21 cellular contexts compared by ENCODE assay signal in the genomic region with DNA sequence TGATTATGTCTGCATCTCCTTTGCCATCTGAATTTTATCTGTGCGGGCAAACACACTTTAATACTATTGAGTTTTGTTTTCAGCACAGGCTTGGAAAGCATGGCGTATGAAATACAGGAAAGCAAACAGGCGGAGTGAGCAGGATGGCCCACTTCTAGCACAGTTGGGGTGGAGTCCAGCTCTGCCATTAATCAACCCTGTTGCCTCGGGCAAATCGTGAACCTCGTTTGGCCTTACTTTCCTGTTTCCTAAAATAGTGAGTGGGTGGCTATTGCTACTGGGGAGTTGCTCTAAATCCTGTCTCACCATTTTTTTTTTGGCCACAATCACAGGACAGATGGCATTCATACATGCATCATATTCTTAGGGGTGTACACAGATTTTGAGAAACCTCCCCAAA.
DNase-seq lines count a peak whose midpoint lies in the region; ATAC-seq lines count a peak whose summit lies in the region.
"Had no signal": no experiment of that assay in that cellular context is flagged by ENCODE, and none has a peak within 500 bp of the region (broad histone marks: within the 10 kb centered on the region; RNA-seq: fewer than 3 reads in every experiment).

No MANE protein-coding gene starts in this region.

- peaks cover 0 to 16% of the 10 kb centered on the region in 2 donors for H3K4me1 Mint-ChIP-seq in natural killer cell treated with Interleukin-12 subunit alpha and Interleukin-12 subunit beta and Interleukin-15 and Interleukin-18, amount 100 ng/mL, for 72 hours (ENCODE audit: low read depth in 2 of 2)

- no peak for ATAC-seq in natural killer cell treated with Interleukin-12 subunit alpha and Interleukin-12 subunit beta and Interleukin-15 and Interleukin-18, amount 100 ng/mL, for 72 hours
- no peak for ATAC-seq in GM18520 (IDR thresholded peaks at IDR 0.05; ENCODE audit: unreplicated experiment)

- no peak overlapping the region for H3K4me3 Mint-ChIP-seq in natural killer cell treated with Interleukin-12 subunit alpha and Interleukin-12 subunit beta and Interleukin-15 and Interleukin-18, amount 100 ng/mL, for 72 hours
- H3K4me3 Mint-ChIP-seq: CD4-positive, alpha-beta T cell; H9; HFFc6 had no signal

- in situ Hi-C loops in G401 (cut with HindIII; ENCODE audit: low sequenced_read_pairs) = no loop called here

- no peaks in the 10 kb centered on the region for H3K27me3 Mint-ChIP-seq in natural killer cell treated with Interleukin-12 subunit alpha and Interleukin-12 subunit beta and Interleukin-15 and Interleukin-18, amount 100 ng/mL, for 72 hours
- H3K27me3 Mint-ChIP-seq: CD4-positive, alpha-beta T cell had no signal

- H3K9me3 Mint-ChIP-seq in natural killer cell treated with Interleukin-12 subunit alpha and Interleukin-12 subunit beta and Interleukin-15 and Interleukin-18, amount 100 ng/mL, for 72 hours = no peaks in the 10 kb centered on the region
- H3K9me3 Mint-ChIP-seq: CD4-positive, alpha-beta T cell; H9; HFFc6 had no signal

- H3K36me3 Mint-ChIP-seq in natural killer cell treated with Interleukin-12 subunit alpha and Interleukin-12 subunit beta and Interleukin-15 and Interleukin-18, amount 100 ng/mL, for 72 hours = peaks cover 16% of the 10 kb centered on the region

- intact Hi-C loops in head of caudate nucleus (cut with DNase I) = no loop called here

- DNase-seq in G401 (ENCODE audit: low spot score) = peak; percentile 97
- DNase-seq in NCI-H446 treated with DMSO at 0.1 percent for 48 hours (lab: John Stamatoyannopoulos, UW) = peak; percentile 75
- peak; percentile 85 for DNase-seq in cerebellum (ENCODE audit: low spot score)
- no peak for DNase-seq in natural killer cell treated with Interleukin-12 subunit alpha and Interleukin-12 subunit beta and Interleukin-15 and Interleukin-18, amount 100 ng/mL, for 72 hours (ENCODE audit: low spot score)
- DNase-seq in GF-D8 (lab: John Stamatoyannopoulos, UW) = no peak
- DNase-seq in head of caudate nucleus = no peak
- DNase-seq: ACHN; Caco-2; CD4-positive, alpha-beta T cell; GM23248; H9; HFFc6; Kasumi-1; MM.1S; NCI-H1048; NCI-H1417 treated with DMSO at 0.1 percent for 48 hours; NCI-H187; NCI-H2107; NCI-H510A; NCI-H748 treated with DMSO at 0.1 percent for 48 hours had no signal

- peak overlapping the region; percentile 61 to 70 for H3K27ac Mint-ChIP-seq in natural killer cell treated with Interleukin-12 subunit alpha and Interleukin-12 subunit beta and Interleukin-15 and Interleukin-18, amount 100 ng/mL, for 72 hours
- H3K27ac Mint-ChIP-seq: H9, HFFc6 had no signal

Comparison
In these comparisons a context has a peak if more than half of its experiments do, and no peak if none do; other contexts are left out.
1. DNase-seq: peak in G401 (single experiment), NCI-H446 treated with DMSO at 0.1 percent for 48 hours (single experiment) and cerebellum (single experiment); none in natural killer cell treated with Interleukin-12 subunit alpha and Interleukin-12 subunit beta and Interleukin-15 and Interleukin-18, amount 100 ng/mL, for 72 hours (single experiment), GF-D8 (single experiment) and head of caudate nucleus (0 of 42).